32 cellular contexts compared by ENCODE assay signal in the genomic region with DNA sequence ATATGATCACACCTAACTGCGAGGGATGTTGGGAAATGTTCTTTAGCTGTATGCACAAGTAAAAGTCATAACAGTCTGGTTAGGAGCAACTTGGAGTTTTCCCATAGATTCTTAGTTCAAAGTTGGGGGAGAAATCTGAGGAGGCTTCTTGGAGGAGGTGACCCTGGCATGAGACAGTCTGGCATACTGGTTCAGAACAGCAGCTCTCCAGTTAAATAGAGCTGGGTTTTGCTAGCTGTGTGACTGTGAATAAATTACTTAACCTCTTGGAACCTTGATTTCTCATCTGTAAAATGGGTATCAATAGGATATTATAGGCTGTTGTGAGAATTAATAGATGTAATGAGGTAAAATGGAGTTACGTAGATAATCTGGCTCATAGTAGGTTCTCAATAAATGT.
"Had no signal": no experiment of that assay in that cellular context is flagged by ENCODE, and none has a peak within 500 bp of the region (broad histone marks: within the 10 kb centered on the region; RNA-seq: fewer than 3 reads in every experiment).

No MANE protein-coding gene starts in this region.

- H3K4me3 ChIP-seq: left lung, lower lobe of right lung, pancreas, prostate gland, skin epidermis, suprapubic skin, thoracic aorta, tibial artery, uterus had no signal

- ATAC-seq: left colon, left lung, lower lobe of right lung, natural killer cell, pancreas, right cardiac atrium, sciatic nerve had no signal

- H3K36me3 ChIP-seq: left lung, lower lobe of right lung, pancreas, prostate gland, suprapubic skin, thoracic aorta, tibial artery, uterus had no signal

- FAIRE-seq: islet of Langerhans, kidney, pancreas had no signal

- H3K27me3 ChIP-seq: left lung, pancreas, tibial artery, uterus had no signal

- H3K27ac Mint-ChIP-seq: immature natural killer cell; mesothelial cell of epicardium; natural killer cell; nephron progenitor cell; stimulated activated naive CD8-positive, alpha-beta T cell treated with anti-CD3 and anti-CD28 coated beads, Interleukin-15, Interleukin-2, amounts not matched to agents 100 ng/mL and 50 ng/mL, for 24 hours had no signal

- H3K4me1 ChIP-seq: prostate gland had no signal

- H3K36me3 Mint-ChIP-seq: immature natural killer cell, mesothelial cell of epicardium, naive B cell, natural killer cell had no signal

- H3K4me3 Mint-ChIP-seq: immature natural killer cell; mesothelial cell of epicardium; naive B cell; natural killer cell; nephron progenitor cell; stimulated activated naive CD8-positive, alpha-beta T cell treated with anti-CD3 and anti-CD28 coated beads, Interleukin-15, Interleukin-2, amounts not matched to agents 100 ng/mL and 50 ng/mL, for 24 hours had no signal

- H3K27ac ChIP-seq: left lung, lower lobe of right lung, pancreas, prostate gland, skin epidermis, suprapubic skin, thoracic aorta, tibial artery, uterus had no signal

- H3K9me3 ChIP-seq: left lung, lower lobe of right lung, pancreas, prostate gland, suprapubic skin, thoracic aorta, tibial artery, uterus had no signal

- H3K9me3 Mint-ChIP-seq: immature natural killer cell; mesothelial cell of epicardium; naive B cell; natural killer cell; nephron progenitor cell; stimulated activated naive CD8-positive, alpha-beta T cell treated with anti-CD3 and anti-CD28 coated beads, Interleukin-15, Interleukin-2, amounts not matched to agents 100 ng/mL and 50 ng/mL, for 24 hours had no signal

- DNase-seq: hypothalamus; immature natural killer cell; kidney; left colon; left lung; lower lobe of right lung; mammary epithelial cell; mesendoderm; naive B cell; natural killer cell; nephron progenitor cell; nucleus accumbens; pancreas; posterior cingulate gyrus; retina; right cardiac atrium; stimulated activated CD4-positive, alpha-beta T cell treated with anti-CD3 and anti-CD28 coated beads, Interleukin-12 subunit alpha, Interleukin-12 subunit beta, amount 100 ng/mL, for 4 hours; stimulated activated CD4-positive, alpha-beta T cell treated with anti-CD3 and anti-CD28 coated beads, Interleukin-15, amount 100 ng/mL, for 24 hours; stimulated activated CD4-positive, alpha-beta T cell treated with anti-CD3 and anti-CD28 coated beads, Interleukin-2, amount 100 ng/mL, for 24 hours; stimulated activated CD4-positive, alpha-beta T cell treated with anti-CD3 and anti-CD28 coated beads, Interleukin-4, amount 100 ng/mL, for 1 hour; stimulated activated naive CD4-positive, alpha-beta T cell; tibial artery; trophoblast cell; uterus had no signal
